Comparison of ENCODE assay signal across 1 cellular context in the genomic region with DNA sequence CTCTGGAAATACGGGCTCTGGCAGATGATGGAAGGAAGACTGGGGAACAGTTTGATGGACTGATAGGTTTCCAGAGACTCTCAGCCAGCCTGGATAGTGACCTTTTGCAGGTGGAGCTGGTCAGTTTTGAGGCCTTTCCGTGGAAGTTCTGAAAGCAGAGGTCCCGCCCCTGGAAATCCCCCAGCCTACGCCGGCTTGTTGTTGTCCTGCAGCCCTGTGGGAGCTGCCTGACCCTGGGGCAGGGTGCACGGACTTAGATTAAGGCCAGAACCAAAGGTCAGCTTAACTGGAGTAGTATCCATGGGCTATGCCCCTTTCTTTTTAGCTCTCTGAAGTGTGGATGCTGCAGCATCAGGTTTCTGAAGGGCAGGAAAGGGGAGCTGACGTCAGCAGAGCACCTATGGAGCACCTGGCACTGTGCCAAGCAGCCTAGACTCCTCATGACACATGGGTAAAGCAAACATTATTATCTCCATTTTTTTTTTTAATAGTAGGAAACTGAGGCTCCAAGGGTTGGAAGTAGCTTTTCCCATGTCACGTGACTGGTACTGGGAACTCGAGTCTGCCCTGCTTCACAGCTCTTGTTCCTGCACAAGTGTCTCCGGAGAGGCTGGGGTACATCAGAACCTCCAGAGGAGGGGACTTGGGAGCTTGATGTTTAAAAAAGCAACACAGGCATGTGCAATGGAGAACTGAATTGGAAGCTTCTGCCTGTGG.
TF ChIP-seq lines count a peak whose summit lies in the region.

No MANE protein-coding gene starts in this region.

TF ChIP-seq in HepG2, 621 proteins besides CTCF, POLR2A, EP300 and RAD21 (continued from another document and continues in another):
- 0 out of 3 replicates have a peak, but pooled peaks have one; percentile 14 for TF ChIP-seq MXI1 (IDR thresholded peaks at IDR 0.05; ENCODE audit: borderline replicate concordance, low read depth, low read length)
- 0 out of 2 replicates have a peak, but pooled peaks have one; percentile 6 for TF ChIP-seq MAFF (IDR thresholded peaks at IDR 0.05; ENCODE audit: low read depth, low read length)
- peak; percentile 85; the same call in 1 of the 2 replicates for TF ChIP-seq RELA (CRISPR knock-in tag; IDR thresholded peaks at IDR 0.05)
- peak; percentile 66 for TF ChIP-seq HNF4G (IDR thresholded peaks at IDR 0.05; ENCODE audit: borderline replicate concordance, low read depth, low read length)
- TF ChIP-seq HNF4G (CRISPR knock-in tag; IDR thresholded peaks at IDR 0.05; ENCODE audit: borderline replicate concordance, low read depth) = 0 out of 2 replicates have a peak, but pooled peaks have one; percentile 34
- TF ChIP-seq SPEN (CRISPR knock-in tag; IDR thresholded peaks at IDR 0.05; ENCODE audit: low read depth) = 0 out of 2 replicates have a peak, but pooled peaks have one; percentile 39
- TF ChIP-seq, protein P1, sequence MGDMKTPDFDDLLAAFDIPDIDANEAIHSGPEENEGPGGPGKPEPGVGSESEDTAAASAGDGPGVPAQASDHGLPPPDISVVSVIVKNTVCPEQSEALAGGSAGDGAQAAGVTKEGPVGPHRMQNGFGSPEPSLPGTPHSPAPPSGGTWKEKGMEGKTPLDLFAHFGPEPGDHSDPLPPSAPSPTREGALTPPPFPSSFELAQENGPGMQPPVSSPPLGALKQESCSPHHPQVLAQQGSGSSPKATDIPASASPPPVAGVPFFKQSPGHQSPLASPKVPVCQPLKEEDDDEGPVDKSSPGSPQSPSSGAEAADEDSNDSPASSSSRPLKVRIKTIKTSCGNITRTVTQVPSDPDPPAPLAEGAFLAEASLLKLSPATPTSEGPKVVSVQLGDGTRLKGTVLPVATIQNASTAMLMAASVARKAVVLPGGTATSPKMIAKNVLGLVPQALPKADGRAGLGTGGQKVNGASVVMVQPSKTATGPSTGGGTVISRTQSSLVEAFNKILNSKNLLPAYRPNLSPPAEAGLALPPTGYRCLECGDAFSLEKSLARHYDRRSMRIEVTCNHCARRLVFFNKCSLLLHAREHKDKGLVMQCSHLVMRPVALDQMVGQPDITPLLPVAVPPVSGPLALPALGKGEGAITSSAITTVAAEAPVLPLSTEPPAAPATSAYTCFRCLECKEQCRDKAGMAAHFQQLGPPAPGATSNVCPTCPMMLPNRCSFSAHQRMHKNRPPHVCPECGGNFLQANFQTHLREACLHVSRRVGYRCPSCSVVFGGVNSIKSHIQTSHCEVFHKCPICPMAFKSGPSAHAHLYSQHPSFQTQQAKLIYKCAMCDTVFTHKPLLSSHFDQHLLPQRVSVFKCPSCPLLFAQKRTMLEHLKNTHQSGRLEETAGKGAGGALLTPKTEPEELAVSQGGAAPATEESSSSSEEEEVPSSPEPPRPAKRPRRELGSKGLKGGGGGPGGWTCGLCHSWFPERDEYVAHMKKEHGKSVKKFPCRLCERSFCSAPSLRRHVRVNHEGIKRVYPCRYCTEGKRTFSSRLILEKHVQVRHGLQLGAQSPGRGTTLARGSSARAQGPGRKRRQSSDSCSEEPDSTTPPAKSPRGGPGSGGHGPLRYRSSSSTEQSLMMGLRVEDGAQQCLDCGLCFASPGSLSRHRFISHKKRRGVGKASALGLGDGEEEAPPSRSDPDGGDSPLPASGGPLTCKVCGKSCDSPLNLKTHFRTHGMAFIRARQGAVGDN (CRISPR knock-in tag; IDR thresholded peaks at IDR 0.05) = peak; percentile 36
- TF ChIP-seq GATAD1 (CRISPR knock-in tag; IDR thresholded peaks at IDR 0.05) = no peak
- TF ChIP-seq ZSCAN21 (CRISPR knock-in tag; IDR thresholded peaks at IDR 0.05; ENCODE audit: borderline replicate concordance) = no peak
- TF ChIP-seq POGZ (CRISPR knock-in tag; IDR thresholded peaks at IDR 0.05) = peak; percentile 46; the same call in 1 of the 2 replicates
- TF ChIP-seq, protein P2, sequence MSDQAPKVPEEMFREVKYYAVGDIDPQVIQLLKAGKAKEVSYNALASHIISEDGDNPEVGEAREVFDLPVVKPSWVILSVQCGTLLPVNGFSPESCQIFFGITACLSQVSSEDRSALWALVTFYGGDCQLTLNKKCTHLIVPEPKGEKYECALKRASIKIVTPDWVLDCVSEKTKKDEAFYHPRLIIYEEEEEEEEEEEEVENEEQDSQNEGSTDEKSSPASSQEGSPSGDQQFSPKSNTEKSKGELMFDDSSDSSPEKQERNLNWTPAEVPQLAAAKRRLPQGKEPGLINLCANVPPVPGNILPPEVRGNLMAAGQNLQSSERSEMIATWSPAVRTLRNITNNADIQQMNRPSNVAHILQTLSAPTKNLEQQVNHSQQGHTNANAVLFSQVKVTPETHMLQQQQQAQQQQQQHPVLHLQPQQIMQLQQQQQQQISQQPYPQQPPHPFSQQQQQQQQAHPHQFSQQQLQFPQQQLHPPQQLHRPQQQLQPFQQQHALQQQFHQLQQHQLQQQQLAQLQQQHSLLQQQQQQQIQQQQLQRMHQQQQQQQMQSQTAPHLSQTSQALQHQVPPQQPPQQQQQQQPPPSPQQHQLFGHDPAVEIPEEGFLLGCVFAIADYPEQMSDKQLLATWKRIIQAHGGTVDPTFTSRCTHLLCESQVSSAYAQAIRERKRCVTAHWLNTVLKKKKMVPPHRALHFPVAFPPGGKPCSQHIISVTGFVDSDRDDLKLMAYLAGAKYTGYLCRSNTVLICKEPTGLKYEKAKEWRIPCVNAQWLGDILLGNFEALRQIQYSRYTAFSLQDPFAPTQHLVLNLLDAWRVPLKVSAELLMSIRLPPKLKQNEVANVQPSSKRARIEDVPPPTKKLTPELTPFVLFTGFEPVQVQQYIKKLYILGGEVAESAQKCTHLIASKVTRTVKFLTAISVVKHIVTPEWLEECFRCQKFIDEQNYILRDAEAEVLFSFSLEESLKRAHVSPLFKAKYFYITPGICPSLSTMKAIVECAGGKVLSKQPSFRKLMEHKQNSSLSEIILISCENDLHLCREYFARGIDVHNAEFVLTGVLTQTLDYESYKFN (CRISPR knock-in tag; conservative IDR thresholded peaks at IDR 0.05) = peak; percentile 43; the same call in 1 of the 2 replicates
- 0 out of 2 replicates have a peak, but pooled peaks have one; percentile 27 for TF ChIP-seq ARID5B (CRISPR knock-in tag; IDR thresholded peaks at IDR 0.05)
- no peak for TF ChIP-seq ZBTB10 (CRISPR knock-in tag; IDR thresholded peaks at IDR 0.05; ENCODE audit: borderline replicate concordance)
- TF ChIP-seq ZFP36L1 (CRISPR knock-in tag; IDR thresholded peaks at IDR 0.05) = no peak
- no peak for TF ChIP-seq SUZ12 (IDR thresholded peaks at IDR 0.05; ENCODE audit: low read depth, low read length)
- TF ChIP-seq LCORL (IDR thresholded peaks at IDR 0.05) = peak; percentile 98
- peak; percentile 66 for TF ChIP-seq LCORL (CRISPR knock-in tag; IDR thresholded peaks at IDR 0.05)
- peak; percentile 34; the same call in 1 of the 2 replicates for TF ChIP-seq NR2F2 (IDR thresholded peaks at IDR 0.05; ENCODE audit: borderline replicate concordance, low read depth)
- TF ChIP-seq GATAD2A (CRISPR knock-in tag; IDR thresholded peaks at IDR 0.05) = 0 out of 2 replicates have a peak, but pooled peaks have one; percentile 32
- TF ChIP-seq MAFK (conservative IDR thresholded peaks at IDR 0.05 in 1 of 2, IDR thresholded peaks at IDR 0.05 in 1 of 2; ENCODE audit: low read length in 2 of 2) = peak; percentile 6 to 49; a peak in 2 of 4 replicates
- TF ChIP-seq JUND (CRISPR knock-in tag; IDR thresholded peaks at IDR 0.05) = 0 out of 2 replicates have a peak, but pooled peaks have one; percentile 22
- peak; percentile 79 for TF ChIP-seq CREB1 (IDR thresholded peaks at IDR 0.05)
- peak; percentile 43; the same call in 1 of the 2 replicates for TF ChIP-seq CREB1 (CRISPR knock-in tag; IDR thresholded peaks at IDR 0.05)
- peak; percentile 62 for TF ChIP-seq FOSL2 (CRISPR knock-in tag; IDR thresholded peaks at IDR 0.05)
- TF ChIP-seq NR2F6 (IDR thresholded peaks at IDR 0.05) = no peak
- TF ChIP-seq NR2F6 (CRISPR knock-in tag; IDR thresholded peaks at IDR 0.05) = peak; percentile 37; the same call in 1 of the 2 replicates
- 0 out of 2 replicates have a peak, but pooled peaks have one; percentile 29 for TF ChIP-seq HDAC2 (CRISPR knock-in tag; IDR thresholded peaks at IDR 0.05)
- TF ChIP-seq RARA (CRISPR knock-in tag; IDR thresholded peaks at IDR 0.05) = peak; percentile 55; the same call in 1 of the 2 replicates
- TF ChIP-seq RAD51 (IDR thresholded peaks at IDR 0.05; ENCODE audit: borderline replicate concordance) = peak; percentile 91
- TF ChIP-seq MED1 (CRISPR knock-in tag; IDR thresholded peaks at IDR 0.05) = 0 out of 2 replicates have a peak, but pooled peaks have one; percentile 13
- TF ChIP-seq, protein P3, sequence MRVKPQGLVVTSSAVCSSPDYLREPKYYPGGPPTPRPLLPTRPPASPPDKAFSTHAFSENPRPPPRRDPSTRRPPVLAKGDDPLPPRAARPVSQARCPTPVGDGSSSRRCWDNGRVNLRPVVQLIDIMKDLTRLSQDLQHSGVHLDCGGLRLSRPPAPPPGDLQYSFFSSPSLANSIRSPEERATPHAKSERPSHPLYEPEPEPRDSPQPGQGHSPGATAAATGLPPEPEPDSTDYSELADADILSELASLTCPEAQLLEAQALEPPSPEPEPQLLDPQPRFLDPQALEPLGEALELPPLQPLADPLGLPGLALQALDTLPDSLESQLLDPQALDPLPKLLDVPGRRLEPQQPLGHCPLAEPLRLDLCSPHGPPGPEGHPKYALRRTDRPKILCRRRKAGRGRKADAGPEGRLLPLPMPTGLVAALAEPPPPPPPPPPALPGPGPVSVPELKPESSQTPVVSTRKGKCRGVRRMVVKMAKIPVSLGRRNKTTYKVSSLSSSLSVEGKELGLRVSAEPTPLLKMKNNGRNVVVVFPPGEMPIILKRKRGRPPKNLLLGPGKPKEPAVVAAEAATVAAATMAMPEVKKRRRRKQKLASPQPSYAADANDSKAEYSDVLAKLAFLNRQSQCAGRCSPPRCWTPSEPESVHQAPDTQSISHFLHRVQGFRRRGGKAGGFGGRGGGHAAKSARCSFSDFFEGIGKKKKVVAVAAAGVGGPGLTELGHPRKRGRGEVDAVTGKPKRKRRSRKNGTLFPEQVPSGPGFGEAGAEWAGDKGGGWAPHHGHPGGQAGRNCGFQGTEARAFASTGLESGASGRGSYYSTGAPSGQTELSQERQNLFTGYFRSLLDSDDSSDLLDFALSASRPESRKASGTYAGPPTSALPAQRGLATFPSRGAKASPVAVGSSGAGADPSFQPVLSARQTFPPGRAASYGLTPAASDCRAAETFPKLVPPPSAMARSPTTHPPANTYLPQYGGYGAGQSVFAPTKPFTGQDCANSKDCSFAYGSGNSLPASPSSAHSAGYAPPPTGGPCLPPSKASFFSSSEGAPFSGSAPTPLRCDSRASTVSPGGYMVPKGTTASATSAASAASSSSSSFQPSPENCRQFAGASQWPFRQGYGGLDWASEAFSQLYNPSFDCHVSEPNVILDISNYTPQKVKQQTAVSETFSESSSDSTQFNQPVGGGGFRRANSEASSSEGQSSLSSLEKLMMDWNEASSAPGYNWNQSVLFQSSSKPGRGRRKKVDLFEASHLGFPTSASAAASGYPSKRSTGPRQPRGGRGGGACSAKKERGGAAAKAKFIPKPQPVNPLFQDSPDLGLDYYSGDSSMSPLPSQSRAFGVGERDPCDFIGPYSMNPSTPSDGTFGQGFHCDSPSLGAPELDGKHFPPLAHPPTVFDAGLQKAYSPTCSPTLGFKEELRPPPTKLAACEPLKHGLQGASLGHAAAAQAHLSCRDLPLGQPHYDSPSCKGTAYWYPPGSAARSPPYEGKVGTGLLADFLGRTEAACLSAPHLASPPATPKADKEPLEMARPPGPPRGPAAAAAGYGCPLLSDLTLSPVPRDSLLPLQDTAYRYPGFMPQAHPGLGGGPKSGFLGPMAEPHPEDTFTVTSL (CRISPR knock-in tag; IDR thresholded peaks at IDR 0.05; ENCODE audit: borderline replicate concordance) = peak; percentile 39; the same call in 1 of the 2 replicates
